Comparison of ENCODE assay signal across 8 cellular contexts in genomic region chr1:182789138-182790076, GRCh38. TPM values are rescaled to one million over a fixed set of nuclear protein-coding genes. Genes with fewer than 3 reads are reported as not detected.
DNase-seq lines count a peak whose midpoint lies in the region; ATAC-seq and TF ChIP-seq lines count a peak whose summit lies in the region.

TSS of gene NPL (plus strand) at chr1:182789773. CDS start at chr1:182794372, 4,599 bp downstream.

- peak; percentile 98 for TF ChIP-seq POLR2A in right lobe of liver (IDR thresholded peaks at IDR 0.05)

- ATAC-seq in GM19035 (IDR thresholded peaks at IDR 0.05; ENCODE audit: unreplicated experiment) (peak; percentile 91), HG03280 (IDR thresholded peaks at IDR 0.05; ENCODE audit: unreplicated experiment) (peak; percentile 95), right lobe of liver (peak; percentile 91 to 97 (median 94))

- H3K36me3 ChIP-seq in right lobe of liver: no peaks in the 10 kb centered on the region

- peak within 1 kb of the TSS; percentile 84 for H3K4me3 Mint-ChIP-seq in activated CD4-positive, alpha-beta T cell treated with anti-CD3 and anti-CD28 coated beads, Interleukin-2, amount 10 ng/mL, durations not matched to agents 7 days and 5 days
- H3K4me3 Mint-ChIP-seq in dendritic cell treated with granulocyte-macrophage colony-stimulating factor and Interleukin-4, amounts not matched to agents 40 ng/mL and 50 ng/mL, for 4 days: peak within 1 kb of the TSS; percentile 98

- intact Hi-C loops in dendritic cell treated with granulocyte-macrophage colony-stimulating factor and Interleukin-4, amounts not matched to agents 40 ng/mL and 50 ng/mL, for 4 days (cut with micrococcal nuclease): loop anchor here (5.0 kb wide), 2 partner anchors 397 to 757 kb away; partner anchors contain the start of gene GLUL
- intact Hi-C loops in right lobe of liver (cut with DNase I): no loop called here

- H3K36me3 Mint-ChIP-seq in activated CD4-positive, alpha-beta T cell treated with anti-CD3 and anti-CD28 coated beads, Interleukin-2, amount 10 ng/mL, durations not matched to agents 7 days and 5 days (ENCODE audit: low read depth): no peaks in the 10 kb centered on the region
- peaks cover 56% of the 10 kb centered on the region for H3K36me3 Mint-ChIP-seq in dendritic cell treated with granulocyte-macrophage colony-stimulating factor and Interleukin-4, amounts not matched to agents 40 ng/mL and 50 ng/mL, for 4 days (ENCODE audit: low read depth)

- POLR2A ChIA-PET in activated CD4-positive, alpha-beta T cell treated with anti-CD3 and anti-CD28 coated beads, Interleukin-2, amount 10 ng/mL, durations not matched to agents 7 days and 5 days (lab: Charles Lee): interaction anchor here (0.6 kb wide), 1 partner anchor 221 kb away, joined by 3 read pairs; no protein-coding TSS in a partner anchor

- no peaks in the 10 kb centered on the region for H3K9me3 Mint-ChIP-seq in activated CD4-positive, alpha-beta T cell treated with anti-CD3 and anti-CD28 coated beads, Interleukin-2, amount 10 ng/mL, durations not matched to agents 7 days and 5 days
- H3K9me3 Mint-ChIP-seq in dendritic cell treated with granulocyte-macrophage colony-stimulating factor and Interleukin-4, amounts not matched to agents 40 ng/mL and 50 ng/mL, for 4 days: no peaks in the 10 kb centered on the region

- peaks cover 47% of the 10 kb centered on the region for H3K27me3 Mint-ChIP-seq in activated CD4-positive, alpha-beta T cell treated with anti-CD3 and anti-CD28 coated beads, Interleukin-2, amount 10 ng/mL, durations not matched to agents 7 days and 5 days
- peaks cover 10% of the 10 kb centered on the region for H3K27me3 Mint-ChIP-seq in dendritic cell treated with granulocyte-macrophage colony-stimulating factor and Interleukin-4, amounts not matched to agents 40 ng/mL and 50 ng/mL, for 4 days

- peak within 1 kb of the TSS; percentile 83 for H3K27ac Mint-ChIP-seq in activated CD4-positive, alpha-beta T cell treated with anti-CD3 and anti-CD28 coated beads, Interleukin-2, amount 10 ng/mL, durations not matched to agents 7 days and 5 days
- H3K27ac Mint-ChIP-seq in dendritic cell treated with granulocyte-macrophage colony-stimulating factor and Interleukin-4, amounts not matched to agents 40 ng/mL and 50 ng/mL, for 4 days: peak within 1 kb of the TSS; percentile 93

- no peaks in the 10 kb centered on the region for H3K27me3 ChIP-seq in right lobe of liver

- peak within 1 kb of the TSS; percentile 67 for H3K4me3 ChIP-seq in AG10803 (ENCODE audit: low read length)
- H3K4me3 ChIP-seq in right lobe of liver: peak within 1 kb of the TSS; percentile 52 to 80 (median 62)

- 0% methylated on average over 43 of the region's 93 CpGs for WGBS in right lobe of liver (ENCODE audit: insufficient coverage, low coverage, low lambda C conversion rate, missing lambda C conversion rate)

- peaks cover 0 to 6% (median 1%) of the 10 kb centered on the region in 4 donors for H3K4me1 ChIP-seq in right lobe of liver

- TF ChIP-seq CTCF in AG10803 (conservative IDR thresholded peaks at IDR 0.05; ENCODE audit: low read length): no peak
- TF ChIP-seq CTCF in right lobe of liver (IDR thresholded peaks at IDR 0.05): no peak

- H3K4me1 Mint-ChIP-seq in activated CD4-positive, alpha-beta T cell treated with anti-CD3 and anti-CD28 coated beads, Interleukin-2, amount 10 ng/mL, durations not matched to agents 7 days and 5 days: peaks cover 13% of the 10 kb centered on the region
- peaks cover 56% of the 10 kb centered on the region for H3K4me1 Mint-ChIP-seq in dendritic cell treated with granulocyte-macrophage colony-stimulating factor and Interleukin-4, amounts not matched to agents 40 ng/mL and 50 ng/mL, for 4 days (ENCODE audit: low read depth)

- H3K9me3 ChIP-seq in right lobe of liver: no peaks in the 10 kb centered on the region

- CTCF ChIA-PET in activated CD4-positive, alpha-beta T cell treated with anti-CD3 and anti-CD28 coated beads, Interleukin-2, amount 10 ng/mL, durations not matched to agents 7 days and 5 days (lab: Charles Lee): interaction anchor here (1.0 to 8.2 kb wide), 4 partner anchors 7 to 194 kb away, joined by 3 to 238 read pairs (median 4); partner anchors contain the start of gene RGS16

- peak within 1 kb of the TSS; percentile 56 to 72 (median 71) for H3K27ac ChIP-seq in right lobe of liver

- peak; percentile 69 for DNase-seq in AG10803 (ENCODE audit: low read depth)
- DNase-seq in NCI-H510A treated with DMSO at 0.1 percent for 48 hours (lab: John Stamatoyannopoulos, UW): peak; percentile 52
- peak; percentile 87 for DNase-seq in activated CD4-positive, alpha-beta T cell treated with anti-CD3 and anti-CD28 coated beads, Interleukin-2, amount 10 ng/mL, durations not matched to agents 7 days and 5 days
- DNase-seq in right lobe of liver: peak; percentile 89 to 91 (median 91)
- peak; percentile 69 to 75 for DNase-seq in stimulated activated CD4-positive, alpha-beta T cell treated with anti-CD3 and anti-CD28 coated beads, Interleukin-4, amount 100 ng/mL, for 48 hours (ENCODE audit: low read depth in 2 of 2)

RNA-seq across cellular contexts. Expression of gene NPL, which starts in this region (rescaled TPM):
- 1 to 10 TPM; 2.7 to 3.1 TPM for total RNA-seq in activated CD4-positive, alpha-beta T cell treated with anti-CD3 and anti-CD28 coated beads, Interleukin-2, amount 10 ng/mL, durations not matched to agents 7 days and 5 days
- total RNA-seq in right lobe of liver: 10 to 100 TPM; 10.1 to 28.1 (median 14.4) TPM

Comparison
In these comparisons a context has a peak if more than half of its experiments do, and no peak if none do; other contexts are left out.
1. Peak in every context shown above with its lines: DNase-seq, ATAC-seq, H3K4me3 ChIP-seq and H3K27ac ChIP-seq.